In the genomic region with DNA sequence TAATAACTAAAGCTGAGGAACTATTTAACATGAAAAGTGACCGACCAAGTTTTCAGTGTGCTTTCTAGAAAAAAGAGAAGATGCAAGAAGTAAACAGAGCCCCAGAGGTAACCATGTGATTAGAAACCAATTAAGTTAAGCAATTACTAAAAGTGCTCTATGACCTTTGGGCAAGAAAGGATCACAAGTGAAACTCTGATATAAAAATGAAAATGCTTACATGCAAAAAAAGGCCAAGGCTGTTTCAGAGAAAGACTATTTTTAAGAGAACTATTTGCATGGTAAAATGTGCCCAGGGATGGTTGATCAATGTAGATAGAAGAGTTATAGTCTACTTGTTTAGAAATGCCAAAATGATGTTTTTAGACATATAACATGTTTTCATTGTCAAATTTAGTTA, we compare ENCODE assay signal across 1 cellular context.
TF ChIP-seq lines count a peak whose summit lies in the region.

No MANE protein-coding gene starts in this region.

TF ChIP-seq in K562, 482 proteins besides CTCF, POLR2A, EP300 and RAD21:
- TF ChIP-seq PHB2 (IDR thresholded peaks at IDR 0.05; ENCODE audit: low read depth) (no peak), KDM5B (IDR thresholded peaks at IDR 0.05; ENCODE audit: insufficient replicate concordance, low read depth, low read length) (no peak), DNMT1 (IDR thresholded peaks at IDR 0.05) (no peak), HNRNPL (IDR thresholded peaks at IDR 0.05; ENCODE audit: low read depth, low read length) (no peak), ZNF316 (IDR thresholded peaks at IDR 0.05) (peak; percentile 28; the same call in 1 of the 2 replicates), RFX1 (IDR thresholded peaks at IDR 0.05) (no peak)
- TF ChIP-seq, protein P1, sequence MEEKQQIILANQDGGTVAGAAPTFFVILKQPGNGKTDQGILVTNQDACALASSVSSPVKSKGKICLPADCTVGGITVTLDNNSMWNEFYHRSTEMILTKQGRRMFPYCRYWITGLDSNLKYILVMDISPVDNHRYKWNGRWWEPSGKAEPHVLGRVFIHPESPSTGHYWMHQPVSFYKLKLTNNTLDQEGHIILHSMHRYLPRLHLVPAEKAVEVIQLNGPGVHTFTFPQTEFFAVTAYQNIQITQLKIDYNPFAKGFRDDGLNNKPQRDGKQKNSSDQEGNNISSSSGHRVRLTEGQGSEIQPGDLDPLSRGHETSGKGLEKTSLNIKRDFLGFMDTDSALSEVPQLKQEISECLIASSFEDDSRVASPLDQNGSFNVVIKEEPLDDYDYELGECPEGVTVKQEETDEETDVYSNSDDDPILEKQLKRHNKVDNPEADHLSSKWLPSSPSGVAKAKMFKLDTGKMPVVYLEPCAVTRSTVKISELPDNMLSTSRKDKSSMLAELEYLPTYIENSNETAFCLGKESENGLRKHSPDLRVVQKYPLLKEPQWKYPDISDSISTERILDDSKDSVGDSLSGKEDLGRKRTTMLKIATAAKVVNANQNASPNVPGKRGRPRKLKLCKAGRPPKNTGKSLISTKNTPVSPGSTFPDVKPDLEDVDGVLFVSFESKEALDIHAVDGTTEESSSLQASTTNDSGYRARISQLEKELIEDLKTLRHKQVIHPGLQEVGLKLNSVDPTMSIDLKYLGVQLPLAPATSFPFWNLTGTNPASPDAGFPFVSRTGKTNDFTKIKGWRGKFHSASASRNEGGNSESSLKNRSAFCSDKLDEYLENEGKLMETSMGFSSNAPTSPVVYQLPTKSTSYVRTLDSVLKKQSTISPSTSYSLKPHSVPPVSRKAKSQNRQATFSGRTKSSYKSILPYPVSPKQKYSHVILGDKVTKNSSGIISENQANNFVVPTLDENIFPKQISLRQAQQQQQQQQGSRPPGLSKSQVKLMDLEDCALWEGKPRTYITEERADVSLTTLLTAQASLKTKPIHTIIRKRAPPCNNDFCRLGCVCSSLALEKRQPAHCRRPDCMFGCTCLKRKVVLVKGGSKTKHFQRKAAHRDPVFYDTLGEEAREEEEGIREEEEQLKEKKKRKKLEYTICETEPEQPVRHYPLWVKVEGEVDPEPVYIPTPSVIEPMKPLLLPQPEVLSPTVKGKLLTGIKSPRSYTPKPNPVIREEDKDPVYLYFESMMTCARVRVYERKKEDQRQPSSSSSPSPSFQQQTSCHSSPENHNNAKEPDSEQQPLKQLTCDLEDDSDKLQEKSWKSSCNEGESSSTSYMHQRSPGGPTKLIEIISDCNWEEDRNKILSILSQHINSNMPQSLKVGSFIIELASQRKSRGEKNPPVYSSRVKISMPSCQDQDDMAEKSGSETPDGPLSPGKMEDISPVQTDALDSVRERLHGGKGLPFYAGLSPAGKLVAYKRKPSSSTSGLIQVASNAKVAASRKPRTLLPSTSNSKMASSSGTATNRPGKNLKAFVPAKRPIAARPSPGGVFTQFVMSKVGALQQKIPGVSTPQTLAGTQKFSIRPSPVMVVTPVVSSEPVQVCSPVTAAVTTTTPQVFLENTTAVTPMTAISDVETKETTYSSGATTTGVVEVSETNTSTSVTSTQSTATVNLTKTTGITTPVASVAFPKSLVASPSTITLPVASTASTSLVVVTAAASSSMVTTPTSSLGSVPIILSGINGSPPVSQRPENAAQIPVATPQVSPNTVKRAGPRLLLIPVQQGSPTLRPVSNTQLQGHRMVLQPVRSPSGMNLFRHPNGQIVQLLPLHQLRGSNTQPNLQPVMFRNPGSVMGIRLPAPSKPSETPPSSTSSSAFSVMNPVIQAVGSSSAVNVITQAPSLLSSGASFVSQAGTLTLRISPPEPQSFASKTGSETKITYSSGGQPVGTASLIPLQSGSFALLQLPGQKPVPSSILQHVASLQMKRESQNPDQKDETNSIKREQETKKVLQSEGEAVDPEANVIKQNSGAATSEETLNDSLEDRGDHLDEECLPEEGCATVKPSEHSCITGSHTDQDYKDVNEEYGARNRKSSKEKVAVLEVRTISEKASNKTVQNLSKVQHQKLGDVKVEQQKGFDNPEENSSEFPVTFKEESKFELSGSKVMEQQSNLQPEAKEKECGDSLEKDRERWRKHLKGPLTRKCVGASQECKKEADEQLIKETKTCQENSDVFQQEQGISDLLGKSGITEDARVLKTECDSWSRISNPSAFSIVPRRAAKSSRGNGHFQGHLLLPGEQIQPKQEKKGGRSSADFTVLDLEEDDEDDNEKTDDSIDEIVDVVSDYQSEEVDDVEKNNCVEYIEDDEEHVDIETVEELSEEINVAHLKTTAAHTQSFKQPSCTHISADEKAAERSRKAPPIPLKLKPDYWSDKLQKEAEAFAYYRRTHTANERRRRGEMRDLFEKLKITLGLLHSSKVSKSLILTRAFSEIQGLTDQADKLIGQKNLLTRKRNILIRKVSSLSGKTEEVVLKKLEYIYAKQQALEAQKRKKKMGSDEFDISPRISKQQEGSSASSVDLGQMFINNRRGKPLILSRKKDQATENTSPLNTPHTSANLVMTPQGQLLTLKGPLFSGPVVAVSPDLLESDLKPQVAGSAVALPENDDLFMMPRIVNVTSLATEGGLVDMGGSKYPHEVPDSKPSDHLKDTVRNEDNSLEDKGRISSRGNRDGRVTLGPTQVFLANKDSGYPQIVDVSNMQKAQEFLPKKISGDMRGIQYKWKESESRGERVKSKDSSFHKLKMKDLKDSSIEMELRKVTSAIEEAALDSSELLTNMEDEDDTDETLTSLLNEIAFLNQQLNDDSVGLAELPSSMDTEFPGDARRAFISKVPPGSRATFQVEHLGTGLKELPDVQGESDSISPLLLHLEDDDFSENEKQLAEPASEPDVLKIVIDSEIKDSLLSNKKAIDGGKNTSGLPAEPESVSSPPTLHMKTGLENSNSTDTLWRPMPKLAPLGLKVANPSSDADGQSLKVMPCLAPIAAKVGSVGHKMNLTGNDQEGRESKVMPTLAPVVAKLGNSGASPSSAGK (IDR thresholded peaks at IDR 0.05): no peak
TF ChIP-seq in K562: peak in this region for 1.
